26 cellular contexts compared by ENCODE assay signal in genomic region chr2:52956766-52957165, GRCh38.
DNase-seq lines count a peak whose midpoint lies in the region; ATAC-seq and TF ChIP-seq lines count a peak whose summit lies in the region.
"Had no signal": no experiment of that assay in that cellular context is flagged by ENCODE, and none has a peak within 500 bp of the region (broad histone marks: within the 10 kb centered on the region; RNA-seq: fewer than 3 reads in every experiment).

No MANE protein-coding gene starts in this region.

- no peaks in the 10 kb centered on the region for H3K9me2 ChIP-seq in OCI-LY7 (ENCODE audit: insufficient read depth, low read length)

- H2AFZ ChIP-seq in OCI-LY7 (ENCODE audit: low read length) (no peak overlapping the region), osteoblast (ENCODE audit: low read length) (no peak overlapping the region)

- H3K4me3 ChIP-seq in OCI-LY7 (ENCODE audit: low read depth, low read length, poor library complexity, severe bottlenecking) = no peak overlapping the region
- no peak overlapping the region for H3K4me3 ChIP-seq in epithelial cell of proximal tubule (ENCODE audit: low read depth, low read length)
- no peak overlapping the region for H3K4me3 ChIP-seq in osteoblast (ENCODE audit: insufficient read depth, low read length)
- no peak overlapping the region for H3K4me3 ChIP-seq in coronary artery
- H3K4me3 ChIP-seq: esophagus squamous epithelium, skin epidermis, upper lobe of left lung had no signal

- DNase-seq in DMS53 (lab: John Stamatoyannopoulos, UW) (peak; percentile 25), DMS53 treated with DMSO at 0.1 percent for 48 hours (lab: John Stamatoyannopoulos, UW; ENCODE audit: unreplicated experiment) (no peak), OCI-LY7 (ENCODE audit: low spot score) (no peak), epithelial cell of proximal tubule (ENCODE audit: low read depth) (no peak), osteoblast (ENCODE audit: insufficient read length, low spot score, missing footprints) (no peak), RWPE1 (ENCODE audit: low spot score) (no peak), coronary artery (ENCODE audit: low spot score) (no peak)
- DNase-seq: 8988T; activated CD4-positive, CD25-positive, alpha-beta regulatory T cell treated with anti-CD3 and anti-CD28 coated beads, Interleukin-2, amount 50 U/mL, for 72 hours; activated CD8-positive, alpha-beta T cell treated with anti-CD3 and anti-CD28 coated beads for 36 hours; activated gamma-delta T cell; activated naive CD8-positive, alpha-beta T cell treated with anti-CD3 and anti-CD28 coated beads, Interleukin-2, amount 50 U/mL, for 24 hours; effector memory CD8-positive, alpha-beta T cell; esophagus squamous epithelium; GF-D8; H7; kidney glomerular epithelial cell; NCI-H1105 treated with DMSO at 0.1 percent for 48 hours; NCI-H2081; NCI-H345; NCI-H748 treated with DMSO at 0.1 percent for 48 hours; SIG-M5; stimulated activated CD4-positive, alpha-beta T cell treated with anti-CD3 and anti-CD28 coated beads, Interleukin-2, amount 100 ng/mL, for 24 hours; upper lobe of left lung had no signal

- H4K20me1 ChIP-seq in OCI-LY7 (ENCODE audit: insufficient read depth, low read length) = no peaks in the 10 kb centered on the region
- no peaks in the 10 kb centered on the region for H4K20me1 ChIP-seq in osteoblast (ENCODE audit: insufficient read depth, low read length)

- TF ChIP-seq CTCF in OCI-LY7 (conservative IDR thresholded peaks at IDR 0.05; ENCODE audit: low read length) = 0 out of 2 replicates have a peak, but pooled peaks have one; percentile 25
- peak; percentile 27 for TF ChIP-seq CTCF in epithelial cell of proximal tubule (conservative IDR thresholded peaks at IDR 0.05; ENCODE audit: low read depth, low read length)
- TF ChIP-seq CTCF in osteoblast (IDR thresholded peaks at IDR 0.05; ENCODE audit: extremely low read depth, low read depth, low read length) = peak; percentile 15
- TF ChIP-seq CTCF in RWPE1 (conservative IDR thresholded peaks at IDR 0.05; ENCODE audit: low read depth) = no peak
- no peak for TF ChIP-seq CTCF in coronary artery (IDR thresholded peaks at IDR 0.05)

- H3K27me3 ChIP-seq in osteoblast (ENCODE audit: insufficient read depth, low read length) = no peaks in the 10 kb centered on the region
- H3K27me3 ChIP-seq: esophagus squamous epithelium, upper lobe of left lung had no signal

- ATAC-seq in HG02938 (IDR thresholded peaks at IDR 0.05; ENCODE audit: unreplicated experiment) = no peak
- ATAC-seq: activated CD8-positive, alpha-beta T cell treated with anti-CD3 and anti-CD28 coated beads for 36 hours; activated naive CD8-positive, alpha-beta T cell treated with anti-CD3 and anti-CD28 coated beads, Interleukin-2, amount 50 U/mL, for 24 hours; effector memory CD8-positive, alpha-beta T cell had no signal

- H3K36me3 ChIP-seq in OCI-LY7 (ENCODE audit: insufficient read depth, low read length) (no peaks in the 10 kb centered on the region), osteoblast (ENCODE audit: insufficient read depth, low read length) (no peaks in the 10 kb centered on the region)
- H3K36me3 ChIP-seq: esophagus squamous epithelium, upper lobe of left lung had no signal

- H3K79me2 ChIP-seq in OCI-LY7 (ENCODE audit: insufficient read depth, low read depth, low read length) (no peaks in the 10 kb centered on the region), osteoblast (ENCODE audit: insufficient read depth, low read length) (no peaks in the 10 kb centered on the region)

- H3K9me3 ChIP-seq in OCI-LY7 (ENCODE audit: low read length) (no peaks in the 10 kb centered on the region), osteoblast (ENCODE audit: low read depth, low read length) (no peaks in the 10 kb centered on the region)
- H3K9me3 ChIP-seq: esophagus squamous epithelium, upper lobe of left lung had no signal

- H3K4me1 ChIP-seq in OCI-LY7 (ENCODE audit: insufficient read depth, low read length, poor library complexity, severe bottlenecking) = no peaks in the 10 kb centered on the region
- H3K4me1 ChIP-seq in osteoblast (ENCODE audit: insufficient read depth, low read length) = no peaks in the 10 kb centered on the region
- H3K4me1 ChIP-seq: esophagus squamous epithelium, upper lobe of left lung had no signal

- POLR2A ChIA-PET in OCI-LY7 (lab: Charles Lee) = interaction anchor here (0.7 kb wide), 1 partner anchor 15 kb away, joined by 4 read pairs; no protein-coding TSS in a partner anchor
- POLR2A ChIA-PET in RWPE1 (lab: Yijun Ruan, JAX; ENCODE audit: low non-redundant PET) = no interaction called here

- H3K4me2 ChIP-seq in OCI-LY7 (ENCODE audit: low read length) (no peak overlapping the region), osteoblast (ENCODE audit: insufficient read depth, low read length) (no peak overlapping the region)

- H3K27ac ChIP-seq in OCI-LY7 (ENCODE audit: low read depth, low read length, poor library complexity, severe bottlenecking) = no peak overlapping the region
- H3K27ac ChIP-seq in osteoblast (ENCODE audit: low read depth, low read length) = no peak overlapping the region
- H3K27ac ChIP-seq in RWPE1 = no peak overlapping the region
- H3K27ac ChIP-seq in coronary artery = no peak overlapping the region
- H3K27ac ChIP-seq: esophagus squamous epithelium, skin epidermis, upper lobe of left lung had no signal

- CTCF ChIA-PET in OCI-LY7 (lab: Charles Lee; ENCODE audit: unreplicated experiment) (no interaction called here), RWPE1 (lab: Yijun Ruan, JAX) (no interaction called here)

- BruUV-seq in OCI-LY7 (replicated peaks; lab: Mats Ljungman, UMichigan) = no TSS peak

- intact Hi-C loops in OCI-LY7 (cut with micrococcal nuclease; ENCODE audit: unreplicated experiment) = no loop called here

Comparison
In these comparisons a context has a peak if more than half of its experiments do, and no peak if none do; other contexts are left out.
1. CTCF ChIP-seq: peak in OCI-LY7 (single experiment), epithelial cell of proximal tubule (single experiment) and osteoblast (single experiment); none in RWPE1 (single experiment) and coronary artery (single experiment).